2 cellular contexts compared by ENCODE assay signal in the genomic region with DNA sequence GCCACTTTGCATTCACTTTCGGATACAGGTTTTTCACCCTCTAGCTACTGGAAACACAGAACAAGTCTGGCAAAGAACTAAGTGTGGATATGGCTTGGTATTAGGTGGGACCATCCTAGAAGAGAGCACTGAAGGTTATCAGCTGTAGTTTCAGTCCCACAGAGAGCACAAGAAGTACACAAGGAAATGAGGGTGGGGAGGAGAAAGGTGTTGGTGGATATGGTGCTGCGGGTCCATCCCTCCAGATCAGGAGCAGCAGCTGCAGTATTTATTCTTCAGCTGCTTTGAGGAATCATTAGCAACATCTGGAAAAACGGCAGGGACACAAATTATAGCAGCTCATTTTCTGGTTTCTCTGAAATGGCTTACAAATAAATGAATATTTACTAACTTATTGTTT.
TF ChIP-seq lines count a peak whose summit lies in the region.

No MANE protein-coding gene starts in this region.

TF ChIP-seq in SK-N-SH, 30 proteins besides CTCF, POLR2A, EP300 and RAD21:
- TF ChIP-seq TAF1 (IDR thresholded peaks at IDR 0.05; ENCODE audit: borderline replicate concordance, low read depth, low read length), result no peak
- TF ChIP-seq FOXJ3 (CRISPR knock-in tag; IDR thresholded peaks at IDR 0.05), result no peak
- TF ChIP-seq REST (IDR thresholded peaks at IDR 0.05; ENCODE audit: low read depth, low read length), result no peak
- TF ChIP-seq, protein P1, sequence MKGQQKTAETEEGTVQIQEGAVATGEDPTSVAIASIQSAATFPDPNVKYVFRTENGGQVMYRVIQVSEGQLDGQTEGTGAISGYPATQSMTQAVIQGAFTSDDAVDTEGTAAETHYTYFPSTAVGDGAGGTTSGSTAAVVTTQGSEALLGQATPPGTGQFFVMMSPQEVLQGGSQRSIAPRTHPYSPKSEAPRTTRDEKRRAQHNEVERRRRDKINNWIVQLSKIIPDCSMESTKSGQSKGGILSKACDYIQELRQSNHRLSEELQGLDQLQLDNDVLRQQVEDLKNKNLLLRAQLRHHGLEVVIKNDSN (IDR thresholded peaks at IDR 0.05; ENCODE audit: borderline replicate concordance, low read depth), result no peak
- TF ChIP-seq MAX (IDR thresholded peaks at IDR 0.05; ENCODE audit: low read depth), result no peak
- no peak for TF ChIP-seq RXRA (IDR thresholded peaks at IDR 0.05; ENCODE audit: borderline replicate concordance, low read depth)
- TF ChIP-seq GABPA (IDR thresholded peaks at IDR 0.05; ENCODE audit: low read depth), result no peak
- no peak for TF ChIP-seq MEF2A (IDR thresholded peaks at IDR 0.05; ENCODE audit: borderline replicate concordance, low read depth)
- no peak for TF ChIP-seq NRF1 (IDR thresholded peaks at IDR 0.05; ENCODE audit: low read depth, low read length)
- no peak for TF ChIP-seq YY1 (IDR thresholded peaks at IDR 0.05; ENCODE audit: low read depth)
- TF ChIP-seq EZH2phosphoT487 (IDR thresholded peaks at IDR 0.05; ENCODE audit: borderline replicate concordance, low read depth), result no peak
- no peak for TF ChIP-seq PBX3 (IDR thresholded peaks at IDR 0.05)
- TF ChIP-seq, protein P2, sequence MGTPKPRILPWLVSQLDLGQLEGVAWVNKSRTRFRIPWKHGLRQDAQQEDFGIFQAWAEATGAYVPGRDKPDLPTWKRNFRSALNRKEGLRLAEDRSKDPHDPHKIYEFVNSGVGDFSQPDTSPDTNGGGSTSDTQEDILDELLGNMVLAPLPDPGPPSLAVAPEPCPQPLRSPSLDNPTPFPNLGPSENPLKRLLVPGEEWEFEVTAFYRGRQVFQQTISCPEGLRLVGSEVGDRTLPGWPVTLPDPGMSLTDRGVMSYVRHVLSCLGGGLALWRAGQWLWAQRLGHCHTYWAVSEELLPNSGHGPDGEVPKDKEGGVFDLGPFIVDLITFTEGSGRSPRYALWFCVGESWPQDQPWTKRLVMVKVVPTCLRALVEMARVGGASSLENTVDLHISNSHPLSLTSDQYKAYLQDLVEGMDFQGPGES (IDR thresholded peaks at IDR 0.05; ENCODE audit: low read depth, low read length), result no peak
- no peak for TF ChIP-seq JUND (IDR thresholded peaks at IDR 0.05)

TF ChIP-seq in SK-N-SH treated with all-trans-retinoic acid at 6 μM for 48 hours, 23 proteins besides CTCF, POLR2A, EP300 and RAD21:
- TF ChIP-seq ESRRG (CRISPR knock-in tag; IDR thresholded peaks at IDR 0.05) (no peak), ARNTL (CRISPR knock-in tag; IDR thresholded peaks at IDR 0.05; ENCODE audit: borderline replicate concordance, low read depth) (no peak), POU6F1 (CRISPR knock-in tag; IDR thresholded peaks at IDR 0.05; ENCODE audit: borderline replicate concordance, low read depth) (no peak), TOX (CRISPR knock-in tag; IDR thresholded peaks at IDR 0.05; ENCODE audit: borderline replicate concordance) (no peak), TCF4 (CRISPR knock-in tag; IDR thresholded peaks at IDR 0.05; ENCODE audit: borderline replicate concordance) (no peak), GLIS3 (CRISPR knock-in tag; IDR thresholded peaks at IDR 0.05) (no peak), BACH2 (CRISPR knock-in tag; IDR thresholded peaks at IDR 0.05; ENCODE audit: borderline replicate concordance) (no peak), ZFP30 (CRISPR knock-in tag; IDR thresholded peaks at IDR 0.05) (no peak), ISL1 (CRISPR knock-in tag; IDR thresholded peaks at IDR 0.05) (no peak)
